Comparison of ENCODE assay signal across 21 cellular contexts in genomic region chr2:112656679-112657078, GRCh38. TPM values are rescaled to one million over a fixed set of nuclear protein-coding genes. Genes with fewer than 3 reads are reported as not detected.
A peak's percentile ranks its signal among the peaks of the same experiment; 100 is the strongest.
DNase-seq lines count a peak whose midpoint lies in the region; ATAC-seq lines count a peak whose summit lies in the region.
"Had no signal": no experiment of that assay in that cellular context is flagged by ENCODE, and none has a peak within 500 bp of the region (broad histone marks: within the 10 kb centered on the region; RNA-seq: fewer than 3 reads in every experiment).

No MANE protein-coding gene starts in this region.

- no peak overlapping the region for H2AK5ac ChIP-seq in mesenchymal stem cell (ENCODE audit: low read length, severe bottlenecking)

- ATAC-seq in stimulated activated naive CD8-positive, alpha-beta T cell treated with anti-CD3 and anti-CD28 coated beads, Interleukin-15, Interleukin-2, amounts not matched to agents 100 U/mL and 50 U/mL, for 24 hours, result no peak
- no peak for ATAC-seq in activated T-helper 17 cell treated with anti-CD3 and anti-CD28 coated beads, Interleukin-2, amount 50 U/mL, for 72 hours (replicated peaks)
- ATAC-seq: gastroesophageal sphincter, right cardiac atrium had no signal

- H4K91ac ChIP-seq in mesenchymal stem cell (ENCODE audit: low read length), result no peak overlapping the region

- peaks cover 90% of the 10 kb centered on the region for H3K36me3 Mint-ChIP-seq in stimulated activated naive CD8-positive, alpha-beta T cell treated with anti-CD3 and anti-CD28 coated beads, Interleukin-15, Interleukin-2, amounts not matched to agents 100 ng/mL and 50 ng/mL, for 24 hours (ENCODE audit: low read depth)
- H3K36me3 Mint-ChIP-seq in activated T-helper 17 cell treated with anti-CD3 and anti-CD28 coated beads, Interleukin-2, amount 50 U/mL, for 72 hours (ENCODE audit: low read depth), result peaks cover 100% of the 10 kb centered on the region

- H3K79me1 ChIP-seq in mesenchymal stem cell (replicated peaks; ENCODE audit: low read length, poor library complexity, severe bottlenecking), result peaks cover 11% of the 10 kb centered on the region

- peaks cover 67% of the 10 kb centered on the region for H3K4me1 Mint-ChIP-seq in stimulated activated naive CD8-positive, alpha-beta T cell treated with anti-CD3 and anti-CD28 coated beads, Interleukin-15, Interleukin-2, amounts not matched to agents 100 ng/mL and 50 ng/mL, for 24 hours (ENCODE audit: low read depth)
- peaks cover 41% of the 10 kb centered on the region for H3K4me1 Mint-ChIP-seq in activated T-helper 17 cell treated with anti-CD3 and anti-CD28 coated beads, Interleukin-2, amount 50 U/mL, for 72 hours

- H2BK120ac ChIP-seq in mesenchymal stem cell (ENCODE audit: low read depth, low read length), result no peak overlapping the region

- no peak overlapping the region for H3K14ac ChIP-seq in mesenchymal stem cell (ENCODE audit: low read length in 2 of 2)

- no peaks in the 10 kb centered on the region for H3K9me3 Mint-ChIP-seq in stimulated activated naive CD8-positive, alpha-beta T cell treated with anti-CD3 and anti-CD28 coated beads, Interleukin-15, Interleukin-2, amounts not matched to agents 100 ng/mL and 50 ng/mL, for 24 hours
- H3K9me3 Mint-ChIP-seq in activated T-helper 17 cell treated with anti-CD3 and anti-CD28 coated beads, Interleukin-2, amount 50 U/mL, for 72 hours, result no peaks in the 10 kb centered on the region

- H3K27me3 ChIP-seq in mesenchymal stem cell (ENCODE audit: control insufficient read depth in 1 of 2, insufficient read depth in 1 of 2, low read length in 2 of 2), result no peaks in the 10 kb centered on the region
- H3K27me3 ChIP-seq: esophagus squamous epithelium, gastroesophageal sphincter, ovary had no signal

- no peak overlapping the region for H3K18ac ChIP-seq in mesenchymal stem cell (ENCODE audit: low read depth in 1 of 2, low read length in 2 of 2)

- no peak overlapping the region for H4K8ac ChIP-seq in mesenchymal stem cell (ENCODE audit: low read length)

- peak overlapping the region; percentile 46 for H3K9ac ChIP-seq in mesenchymal stem cell (ENCODE audit: low read length)
- H3K9ac ChIP-seq: SK-N-SH had no signal

- H2BK15ac ChIP-seq in mesenchymal stem cell (ENCODE audit: low read depth, poor library complexity, severe bottlenecking), result no peak overlapping the region

- H2BK5ac ChIP-seq in mesenchymal stem cell (ENCODE audit: low read depth, low read length, poor library complexity, severe bottlenecking), result no peak overlapping the region

- peaks cover 6% of the 10 kb centered on the region for H3K4me1 ChIP-seq in mesenchymal stem cell (ENCODE audit: control insufficient read depth, insufficient read depth, low read depth, low read length)
- H3K4me1 ChIP-seq: gastroesophageal sphincter had no signal

- H2AFZ ChIP-seq in mesenchymal stem cell (ENCODE audit: low read depth, low read length), result no peak overlapping the region

- no peak overlapping the region for H3K27ac ChIP-seq in mesenchymal stem cell (ENCODE audit: low read length, poor library complexity, severe bottlenecking)
- H3K27ac ChIP-seq: esophagus squamous epithelium, gastroesophageal sphincter, ovary had no signal

- no peak overlapping the region for H3K4ac ChIP-seq in mesenchymal stem cell (ENCODE audit: low read depth in 1 of 2, low read length in 2 of 2)

- H3K9me3 ChIP-seq in mesenchymal stem cell (ENCODE audit: control insufficient read depth, low read length), result no peaks in the 10 kb centered on the region
- H3K9me3 ChIP-seq: esophagus squamous epithelium, gastroesophageal sphincter, ovary, SK-N-SH had no signal

- WGBS in mesenchymal stem cell, result 95% methylated on average over 4 of the region's 4 CpGs

- H3K27me3 Mint-ChIP-seq in stimulated activated naive CD8-positive, alpha-beta T cell treated with anti-CD3 and anti-CD28 coated beads, Interleukin-15, Interleukin-2, amounts not matched to agents 100 ng/mL and 50 ng/mL, for 24 hours, result no peaks in the 10 kb centered on the region
- no peaks in the 10 kb centered on the region for H3K27me3 Mint-ChIP-seq in activated T-helper 17 cell treated with anti-CD3 and anti-CD28 coated beads, Interleukin-2, amount 50 U/mL, for 72 hours

- no peak for DNase-seq in stimulated activated naive CD8-positive, alpha-beta T cell treated with anti-CD3 and anti-CD28 coated beads, Interleukin-15, Interleukin-2, amounts not matched to agents 100 U/mL and 50 U/mL, for 24 hours
- DNase-seq in mesenchymal stem cell, result no peak
- no peak for DNase-seq in NCI-H2081 (lab: John Stamatoyannopoulos, UW)
- DNase-seq in COR-L47 (lab: John Stamatoyannopoulos, UW), result no peak
- no peak for DNase-seq in NCI-H526 (lab: John Stamatoyannopoulos, UW)
- DNase-seq: activated gamma-delta T cell treated with Interleukin-2 at 50 U/mL for 16 hours; anterior cingulate cortex; caudate nucleus; DND-41; effector CD4-positive, alpha-beta T cell; esophagus squamous epithelium; kidney; NCI-H524; ovary; right cardiac atrium; SK-N-SH; stimulated activated CD8-positive, alpha-beta memory T cell treated with anti-CD3 and anti-CD28 coated beads, Interleukin-4, amount 100 ng/mL, for 48 hours had no signal

- peaks cover 32 to 95% of the 10 kb centered on the region in 2 experiments for H3K36me3 ChIP-seq in mesenchymal stem cell (ENCODE audit: control insufficient read depth in 1 of 2, insufficient read depth in 2 of 2, low read depth in 1 of 2, low read length in 2 of 2)
- H3K36me3 ChIP-seq: ovary had no signal

- H3K4me3 ChIP-seq in mesenchymal stem cell (ENCODE audit: insufficient read depth in 1 of 2, low read depth in 1 of 2, low read length in 2 of 2), result no peak overlapping the region
- H3K4me3 ChIP-seq: esophagus squamous epithelium, gastroesophageal sphincter, lung, ovary had no signal

- no peak overlapping the region for H3K4me3 Mint-ChIP-seq in stimulated activated naive CD8-positive, alpha-beta T cell treated with anti-CD3 and anti-CD28 coated beads, Interleukin-15, Interleukin-2, amounts not matched to agents 100 ng/mL and 50 ng/mL, for 24 hours
- H3K4me3 Mint-ChIP-seq in activated T-helper 17 cell treated with anti-CD3 and anti-CD28 coated beads, Interleukin-2, amount 50 U/mL, for 72 hours, result no peak overlapping the region

- peak overlapping the region; percentile 56 for H3K27ac Mint-ChIP-seq in stimulated activated naive CD8-positive, alpha-beta T cell treated with anti-CD3 and anti-CD28 coated beads, Interleukin-15, Interleukin-2, amounts not matched to agents 100 ng/mL and 50 ng/mL, for 24 hours
- peak overlapping the region; percentile 43 for H3K27ac Mint-ChIP-seq in activated T-helper 17 cell treated with anti-CD3 and anti-CD28 coated beads, Interleukin-2, amount 50 U/mL, for 72 hours

- H3K23ac ChIP-seq in mesenchymal stem cell (ENCODE audit: low read length in 2 of 2), result no peak overlapping the region

- H2BK12ac ChIP-seq in mesenchymal stem cell (ENCODE audit: low read length in 2 of 2), result no peak overlapping the region

- H3K4me2 ChIP-seq in mesenchymal stem cell (ENCODE audit: low read length, poor library complexity, severe bottlenecking), result no peak overlapping the region
- H3K4me2 ChIP-seq: SK-N-SH had no signal

RNA-seq across cellular contexts. Expression of gene SLC20A1, which starts 10.9 kb away (rescaled TPM):
- 100 to 1,000 TPM in 1 of 2 donors, 10 to 100 TPM in 1; 77.3 to 124 TPM for total RNA-seq in activated T-helper 17 cell treated with anti-CD3 and anti-CD28 coated beads, Interleukin-2, amount 50 U/mL, for 72 hours
- polyA plus RNA-seq in mesenchymal stem cell (2013, experiment 1 of 2), result 115 TPM
- polyA plus RNA-seq in mesenchymal stem cell (2013, experiment 2 of 2), result 115 TPM
